ENCODE assay signal across 9 cellular contexts in the genomic region with DNA sequence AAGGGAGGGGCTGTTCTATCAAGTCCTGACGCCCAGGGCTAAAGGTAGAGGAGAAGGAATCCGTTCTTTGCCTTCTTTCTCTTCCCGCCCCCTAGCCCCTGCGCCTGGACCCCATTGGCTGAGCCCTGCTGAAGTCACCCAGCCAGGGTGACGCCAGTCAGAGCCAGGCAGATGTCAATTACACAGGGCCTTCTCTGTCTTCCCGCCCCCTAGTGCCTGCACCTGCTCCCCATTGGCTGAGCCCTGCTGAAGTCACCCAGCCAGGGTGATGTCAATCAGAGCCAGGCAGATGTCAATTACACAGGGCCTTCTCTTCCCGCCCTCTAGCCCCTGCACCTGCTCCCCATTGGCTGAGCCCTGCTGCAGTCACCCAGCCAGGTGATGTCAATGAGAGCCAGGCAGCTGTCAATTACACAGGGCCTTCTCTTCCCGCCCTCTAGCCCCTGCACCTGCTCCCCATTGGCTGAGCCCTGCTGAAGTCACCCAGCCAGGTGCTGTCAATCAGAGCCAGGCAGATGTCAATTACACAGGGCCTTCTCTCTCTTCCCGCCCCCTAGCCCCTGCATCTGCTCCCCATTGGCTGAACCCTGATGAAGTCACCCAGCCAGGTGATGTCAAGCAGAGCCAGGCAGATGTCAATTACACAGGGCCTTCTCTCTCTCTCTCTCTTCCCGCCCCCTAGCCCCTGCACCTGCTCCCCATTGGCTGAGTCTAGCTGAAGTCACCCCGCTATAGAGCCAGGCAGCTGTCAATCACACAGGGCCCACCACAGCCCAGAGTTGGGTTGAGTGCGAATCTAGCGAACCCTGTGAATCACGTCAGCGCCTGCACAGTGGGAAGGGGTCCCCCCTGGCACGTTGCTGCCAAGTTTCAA. TPM values are rescaled to one million over a fixed set of nuclear protein-coding genes. Genes with fewer than 3 reads are reported as not detected.
DNase-seq lines count a peak whose midpoint lies in the region; ATAC-seq and TF ChIP-seq lines count a peak whose summit lies in the region.
"Had no signal": no experiment of that assay in that cellular context is flagged by ENCODE, and none has a peak within 500 bp of the region (broad histone marks: within the 10 kb centered on the region; RNA-seq: fewer than 3 reads in every experiment).

No MANE protein-coding gene starts in this region.

- TF ChIP-seq POLR2A in Peyer's patch (IDR thresholded peaks at IDR 0.05) (no peak), uterus (IDR thresholded peaks at IDR 0.05) (no peak)

- H3K4me1 Mint-ChIP-seq in GM23338, result peaks cover 12% of the 10 kb centered on the region; the same call in 2 of the 3 replicates
- H3K4me1 Mint-ChIP-seq in naive thymus-derived CD8-positive, alpha-beta T cell, result peaks cover 29 to 76% (median 49%) of the 10 kb centered on the region in 4 donors

- H3K9me3 ChIP-seq in Peyer's patch, result no peaks in the 10 kb centered on the region
- H3K9me3 ChIP-seq in uterus, result no peaks in the 10 kb centered on the region

- peak overlapping the region; percentile 70; the same call in 1 of the 2 replicates for H2AFZ ChIP-seq in GM23338

- peaks cover 7% of the 10 kb centered on the region; the same call in 2 of the 3 replicates for H3K9me3 Mint-ChIP-seq in GM23338
- no peaks in the 10 kb centered on the region for H3K9me3 Mint-ChIP-seq in activated naive CD4-positive, alpha-beta T cell treated with anti-CD3 and anti-CD28 coated beads, Interleukin-2, amount 50 U/mL, for 72 hours
- H3K9me3 Mint-ChIP-seq in naive thymus-derived CD8-positive, alpha-beta T cell, result no peaks in the 10 kb centered on the region

- TF ChIP-seq CTCF in GM06990 (IDR thresholded peaks at IDR 0.05; ENCODE audit: insufficient read depth, low read length, poor library complexity, severe bottlenecking) (no peak), GM23338 (conservative IDR thresholded peaks at IDR 0.05; ENCODE audit: low read depth in 2 of 2) (no peak), Peyer's patch (IDR thresholded peaks at IDR 0.05) (no peak), uterus (IDR thresholded peaks at IDR 0.05) (no peak)

- H3K4me2 ChIP-seq in GM23338, result no peak overlapping the region

- H4K20me1 ChIP-seq in GM23338 (replicated peaks; ENCODE audit: insufficient read depth), result no peaks in the 10 kb centered on the region

- H3F3A ChIP-seq in GM23338 (replicated peaks; ENCODE audit: low read depth), result no peaks in the 10 kb centered on the region; the same call in 1 of the 2 replicates

- peak overlapping the region; percentile 68 for H3K4me3 ChIP-seq in GM06990 (replicated peaks; ENCODE audit: low read depth, low read length)
- no peak overlapping the region for H3K4me3 ChIP-seq in GM23338
- H3K4me3 ChIP-seq in Peyer's patch, result peak overlapping the region in 3 of 4 donors; percentile 35 to 45 (median 43)
- H3K4me3 ChIP-seq in uterus, result no peak overlapping the region

- H3K36me3 ChIP-seq in GM06990 (ENCODE audit: control insufficient read depth, insufficient read depth, low read length) (peaks cover 8% of the 10 kb centered on the region), GM23338 (ENCODE audit: insufficient read depth) (no peaks in the 10 kb centered on the region), Peyer's patch (no peaks in the 10 kb centered on the region), uterus (no peaks in the 10 kb centered on the region)

- peaks cover 3% of the 10 kb centered on the region for H3K27me3 Mint-ChIP-seq in GM23338 (ENCODE audit: insufficient read depth, low read depth, poor library complexity)
- no peaks in the 10 kb centered on the region for H3K27me3 Mint-ChIP-seq in naive thymus-derived CD8-positive, alpha-beta T cell

- H3K4me1 ChIP-seq in GM23338 (ENCODE audit: insufficient read depth), result 0 out of 2 replicates have a peak, but pooled peaks cover 8% of the 10 kb centered on the region
- no peaks in the 10 kb centered on the region for H3K4me1 ChIP-seq in Peyer's patch
- no peaks in the 10 kb centered on the region for H3K4me1 ChIP-seq in uterus

- POLR2A ChIA-PET in naive thymus-derived CD8-positive, alpha-beta T cell (lab: Charles Lee), result no interaction called here

- peak; percentile 88 for ATAC-seq in GM23338
- ATAC-seq in activated naive CD4-positive, alpha-beta T cell treated with anti-CD3 and anti-CD28 coated beads, Interleukin-2, amount 50 U/mL, for 72 hours, result peak; percentile 83 to 93
- ATAC-seq in naive thymus-derived CD8-positive, alpha-beta T cell, result peak; percentile 83 to 89

- peak; percentile 63 for DNase-seq in GM06990 (ENCODE audit: extremely low read depth, insufficient read length)
- DNase-seq in GM23338 (ENCODE audit: low spot score), result peak; percentile 96
- DNase-seq in Peyer's patch, result peak; percentile 62 to 90 (median 81)
- DNase-seq in activated naive CD4-positive, alpha-beta T cell treated with anti-CD3 and anti-CD28 coated beads, Interleukin-2, amount 50 U/mL, for 72 hours (ENCODE audit: low spot score in 2 of 2), result peak; percentile 85 to 90
- peak in 8 of 10 donors; percentile 81 to 97 (median 92) for DNase-seq in naive thymus-derived CD8-positive, alpha-beta T cell
- DNase-seq in uterus, result peak; percentile 15 to 21
- no peak for DNase-seq in occipital lobe (lab: John Stamatoyannopoulos, UW)
- DNase-seq in DMS79 treated with DMSO at 0.1 percent for 48 hours (lab: John Stamatoyannopoulos, UW), result no peak

- H3K27ac Mint-ChIP-seq in GM23338, result peak overlapping the region; percentile 50
- peak overlapping the region; percentile 79 to 91 for H3K27ac Mint-ChIP-seq in activated naive CD4-positive, alpha-beta T cell treated with anti-CD3 and anti-CD28 coated beads, Interleukin-2, amount 50 U/mL, for 72 hours
- peak overlapping the region in 8 of 10 donors; percentile 93 to 100 (median 98) for H3K27ac Mint-ChIP-seq in naive thymus-derived CD8-positive, alpha-beta T cell

- intact Hi-C loops in uterus (cut with DNase I; ENCODE audit: low total_unique reads), result no loop called here

- H3K36me3 Mint-ChIP-seq in GM23338 (ENCODE audit: low read depth), result peaks cover 4% of the 10 kb centered on the region; the same call in 1 of the 3 replicates
- H3K36me3 Mint-ChIP-seq in activated naive CD4-positive, alpha-beta T cell treated with anti-CD3 and anti-CD28 coated beads, Interleukin-2, amount 50 U/mL, for 72 hours, result peaks cover 21 to 35% of the 10 kb centered on the region in 2 donors
- H3K36me3 Mint-ChIP-seq in naive thymus-derived CD8-positive, alpha-beta T cell, result peaks cover 3 to 27% (median 12%) of the 10 kb centered on the region in 3 donors

- H3K9me2 ChIP-seq in GM23338 (ENCODE audit: insufficient read depth), result no peaks in the 10 kb centered on the region

- no peaks in the 10 kb centered on the region for H3K79me2 ChIP-seq in GM23338 (replicated peaks; ENCODE audit: insufficient read depth)

- H3K27ac ChIP-seq in GM23338 (ENCODE audit: low read depth) (peak overlapping the region; percentile 63; the same call in 1 of the 2 replicates), Peyer's patch (peak overlapping the region in 3 of 4 donors; percentile 66 to 75 (median 68)), uterus (no peak overlapping the region)

- H3K4me3 Mint-ChIP-seq in GM23338, result no peak overlapping the region
- peak overlapping the region in 8 of 10 donors; percentile 72 to 95 (median 91) for H3K4me3 Mint-ChIP-seq in naive thymus-derived CD8-positive, alpha-beta T cell

- H3K27me3 ChIP-seq in GM06990 (replicated peaks; ENCODE audit: control insufficient read depth, insufficient read depth, low read length) (no peaks in the 10 kb centered on the region), GM23338 (ENCODE audit: insufficient read depth) (no peaks in the 10 kb centered on the region), Peyer's patch (no peaks in the 10 kb centered on the region), uterus (no peaks in the 10 kb centered on the region)

TF ChIP-seq in GM23338, 12 proteins besides CTCF, POLR2A, EP300 and RAD21:
- TF ChIP-seq ZNF331 (CRISPR knock-in tag; IDR thresholded peaks at IDR 0.05; ENCODE audit: low read depth) (no peak), CREB1 (CRISPR knock-in tag; IDR thresholded peaks at IDR 0.05; ENCODE audit: low read depth) (peak; percentile 83), REST (IDR thresholded peaks at IDR 0.05; ENCODE audit: unreplicated experiment) (no peak), EZH2phosphoT487 (IDR thresholded peaks at IDR 0.05; ENCODE audit: unreplicated experiment) (no peak), EZH2 (IDR thresholded peaks at IDR 0.05; ENCODE audit: low read depth, unreplicated experiment) (no peak)
TF ChIP-seq in GM23338: peak in this region for 1.

RNA-seq across cellular contexts. Expression of gene ASMT, which starts 46.4 kb away (rescaled TPM):
- 2.4 TPM in 1 of 2 replicates, not detected in the other for total RNA-seq in GM23338 (2014; rRNA removed; shearing (Covaris generic))
- 0.53 and 1.0 TPM in 2 replicates for polyA plus RNA-seq in GM23338 (2016; fragmentation: Nextera tagmentation; extraction: Ambion mirVana)
- total RNA-seq in Peyer's patch (10 to 100 TPM in 1 of 4 donors, not detected in 3; 12.4 TPM), uterus (1 to 10 TPM in 1 of 4 donors, under 1 TPM in 1, not detected in 2; 0.21 to 2.6 TPM), occipital lobe (0.62 TPM)
- total RNA-seq in activated naive CD4-positive, alpha-beta T cell treated with anti-CD3 and anti-CD28 coated beads, Interleukin-2, amount 50 U/mL, for 72 hours, result 1 to 10 TPM in 1 of 2 donors, not detected in 1; 1.1 TPM
- not detected for total RNA-seq in naive thymus-derived CD8-positive, alpha-beta T cell
- not detected for polyA plus RNA-seq in naive thymus-derived CD8-positive, alpha-beta T cell
- total RNA-seq: epithelial cell of proximal tubule had no signal

Comparison
In these comparisons a context has a peak if more than half of its experiments do, and no peak if none do; other contexts are left out.
1. DNase-seq: peak in GM06990 (single experiment), GM23338 (single experiment), Peyer's patch (3 of 3), activated naive CD4-positive, alpha-beta T cell treated with anti-CD3 and anti-CD28 coated beads, Interleukin-2, amount 50 U/mL, for 72 hours (2 of 2), naive thymus-derived CD8-positive, alpha-beta T cell (8 of 10) and uterus (2 of 2); none in occipital lobe (single experiment) and DMS79 treated with DMSO at 0.1 percent for 48 hours (single experiment).
2. H3K4me3 ChIP-seq: peak in GM06990 (single experiment) and Peyer's patch (3 of 4); none in GM23338 (single experiment) and uterus (0 of 2).
3. H3K27ac ChIP-seq: peak in GM23338 (single experiment) and Peyer's patch (3 of 4); none in uterus (0 of 2).
4. Peak in every context shown above with its lines, with median percentiles within 50 percentile points of each other: ATAC-seq and H3K27ac Mint-ChIP-seq.